ENCODE assay signal across 9 cellular contexts in the genomic region with DNA sequence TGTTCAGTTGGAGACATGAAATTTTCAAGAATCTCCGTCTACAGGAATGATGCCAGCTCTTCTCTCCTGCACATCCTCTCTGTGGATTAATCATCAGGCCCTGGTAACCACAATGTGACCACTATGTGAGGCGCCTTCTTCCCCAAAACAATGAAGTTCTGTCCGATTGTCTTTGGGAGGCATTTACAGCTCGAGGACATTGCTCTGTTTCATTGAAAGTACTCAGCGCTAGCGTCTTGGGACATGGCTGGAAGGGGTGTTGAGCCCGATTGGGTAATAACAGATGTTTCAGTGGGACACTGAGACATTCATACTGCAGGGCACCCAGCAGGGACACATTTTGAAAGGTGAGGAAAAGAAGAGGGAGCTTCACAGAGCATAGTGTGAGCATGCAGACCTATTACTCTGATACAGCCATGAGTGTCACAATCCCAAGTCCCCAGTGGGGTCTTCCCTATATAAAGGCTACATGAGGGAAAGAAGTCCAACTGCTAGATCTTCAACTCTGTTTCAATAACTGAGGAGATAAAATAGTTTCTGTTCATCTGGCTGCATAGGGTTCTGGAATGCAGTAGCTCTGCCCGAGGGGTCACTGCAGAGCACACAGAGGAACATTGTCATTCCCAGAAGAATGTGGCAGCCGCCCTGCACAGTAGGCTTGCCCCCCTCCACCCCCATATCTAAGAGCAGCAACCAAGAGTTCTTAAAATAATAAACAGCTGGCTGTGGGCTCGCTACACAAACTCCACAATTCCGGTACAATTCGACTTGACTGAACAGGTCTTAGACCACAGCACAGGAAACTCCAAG.
A peak's percentile ranks its signal among the peaks of the same experiment; 100 is the strongest.
DNase-seq lines count a peak whose midpoint lies in the region; TF ChIP-seq lines count a peak whose summit lies in the region.
"Had no signal": no experiment of that assay in that cellular context is flagged by ENCODE, and none has a peak within 500 bp of the region (broad histone marks: within the 10 kb centered on the region; RNA-seq: fewer than 3 reads in every experiment).

No MANE protein-coding gene starts in this region.

- no CpG with 5 or more reads among the region's 12 CpGs for WGBS in neuronal stem cell (ENCODE audit: extremely low coverage in 2 of 2, insufficient read length in 2 of 2, insufficient replicate concordance in 1 of 2), 2 donors

- H2BK12ac ChIP-seq in neuronal stem cell (ENCODE audit: low read length): no peak overlapping the region

- no peaks in the 10 kb centered on the region for H3K9me3 ChIP-seq in SJCRH30 (replicated peaks)
- H3K9me3 ChIP-seq in fibroblast of lung (ENCODE audit: control insufficient read depth, insufficient read depth, low read depth, low read length): no peaks in the 10 kb centered on the region
- H3K9me3 ChIP-seq in vagina: no peaks in the 10 kb centered on the region
- H3K9me3 ChIP-seq in neuronal stem cell (replicated peaks in 1 of 2; ENCODE audit: control insufficient read depth in 2 of 2, insufficient read depth in 1 of 2, low read depth in 1 of 2, low read length in 2 of 2): no peaks in the 10 kb centered on the region

- peak overlapping the region in 2 of 3 experiments; percentile 6 to 45 for H3K27ac Mint-ChIP-seq in nephron

- H3K4me3 Mint-ChIP-seq in nephron: no peak overlapping the region

- H3K4me1 Mint-ChIP-seq in nephron: peaks cover 7% of the 10 kb centered on the region

- no peak for TF ChIP-seq POLR2A in vagina (IDR thresholded peaks at IDR 0.05)

- peaks cover 8% of the 10 kb centered on the region for H3K27me3 Mint-ChIP-seq in nephron (ENCODE audit: low read depth)

- no peak overlapping the region for H2BK120ac ChIP-seq in neuronal stem cell (ENCODE audit: low read depth, low read length)

- no peak overlapping the region for H3K14ac ChIP-seq in neuronal stem cell (ENCODE audit: low read length)

- H2BK15ac ChIP-seq in neuronal stem cell (ENCODE audit: low read length): no peak overlapping the region

- no peaks in the 10 kb centered on the region for H3K79me2 ChIP-seq in fibroblast of lung (ENCODE audit: control insufficient read depth, insufficient read depth, low read length)

- peak; percentile 81 for DNase-seq in Daoy (ENCODE audit: low read depth)
- peak; percentile 48 to 74 for DNase-seq in SJCRH30
- DNase-seq in fibroblast of lung (ENCODE audit: low read depth in 2 of 2): peak; percentile 79 to 92
- DNase-seq in activated CD8-positive, alpha-beta memory T cell treated with anti-CD3 and anti-CD28 coated beads for 24 hours: no peak
- no peak for DNase-seq in vagina (ENCODE audit: extremely low spot score in 2 of 2)
- DNase-seq in activated gamma-delta T cell (lab: John Stamatoyannopoulos, UW): no peak
- no peak for DNase-seq in neuronal stem cell (ENCODE audit: low spot score)

- intact Hi-C loops in vagina (cut with DNase I): no loop called here

- peaks cover 7% of the 10 kb centered on the region for H3K9me3 Mint-ChIP-seq in nephron

- H3K4me3 ChIP-seq in SJCRH30 (no peak overlapping the region), fibroblast of lung (replicated peaks in 1 of 4; ENCODE audit: control extremely low read depth in 1 of 4, insufficient read depth in 1 of 4, low read depth in 3 of 4, low read length in 4 of 4) (peak overlapping the region in 1 of 4 experiments; percentile 11), vagina (no peak overlapping the region), neuronal stem cell (ENCODE audit: low read length in 2 of 2) (no peak overlapping the region)
- H3K4me3 ChIP-seq: coronary artery had no signal

- no peak overlapping the region for H4K91ac ChIP-seq in neuronal stem cell (ENCODE audit: low read depth, low read length, poor library complexity)

- H3K4ac ChIP-seq in neuronal stem cell (ENCODE audit: low read length): no peak overlapping the region

- no peaks in the 10 kb centered on the region for H4K20me1 ChIP-seq in fibroblast of lung (ENCODE audit: control insufficient read depth, extremely low read depth, insufficient read depth, low read length)

- no peak overlapping the region for H2BK5ac ChIP-seq in neuronal stem cell (ENCODE audit: low read length)

- no peaks in the 10 kb centered on the region for H3K36me3 Mint-ChIP-seq in nephron (ENCODE audit: low read depth)

- H3K27me3 ChIP-seq in SJCRH30: peaks cover 11% of the 10 kb centered on the region
- H3K27me3 ChIP-seq in fibroblast of lung (ENCODE audit: control insufficient read depth, insufficient read depth, low read length): no peaks in the 10 kb centered on the region
- no peaks in the 10 kb centered on the region for H3K27me3 ChIP-seq in vagina
- H3K27me3 ChIP-seq in neuronal stem cell (ENCODE audit: control insufficient read depth in 3 of 3, insufficient read depth in 3 of 3, low read depth in 1 of 3, low read length in 3 of 3): no peaks in the 10 kb centered on the region

- H3K4me1 ChIP-seq in SJCRH30 (peaks cover 22% of the 10 kb centered on the region), fibroblast of lung (ENCODE audit: control insufficient read depth, extremely low read depth, insufficient read depth, low read length) (peaks cover 10% of the 10 kb centered on the region), vagina (peaks cover 7% of the 10 kb centered on the region), neuronal stem cell (ENCODE audit: control insufficient read depth in 2 of 2, insufficient read depth in 1 of 2, low read depth in 1 of 2, low read length in 2 of 2) (peaks cover 2 to 8% of the 10 kb centered on the region in 2 donors)

- H2AFZ ChIP-seq in fibroblast of lung (ENCODE audit: low read length) (no peak overlapping the region), neuronal stem cell (ENCODE audit: low read length) (no peak overlapping the region)

- no peak overlapping the region for H3K9ac ChIP-seq in fibroblast of lung (ENCODE audit: insufficient read depth, low read length)
- H3K9ac ChIP-seq in neuronal stem cell (ENCODE audit: low read depth, low read length, poor library complexity): no peak overlapping the region

- H3K18ac ChIP-seq in neuronal stem cell (ENCODE audit: low read length): no peak overlapping the region

- no peak overlapping the region for H4K8ac ChIP-seq in neuronal stem cell (ENCODE audit: low read depth, low read length)

- H3K4me2 ChIP-seq in fibroblast of lung (ENCODE audit: extremely low read depth, insufficient read depth, low read length): peak overlapping the region; percentile 65
- H3K4me2 ChIP-seq in neuronal stem cell (ENCODE audit: insufficient read depth, low read length, poor library complexity, severe bottlenecking): no peak overlapping the region

- no peaks in the 10 kb centered on the region for H3K79me1 ChIP-seq in neuronal stem cell (ENCODE audit: low read depth, low read length)

- TF ChIP-seq CTCF in fibroblast of lung (conservative IDR thresholded peaks at IDR 0.05 in 1 of 2, IDR thresholded peaks at IDR 0.05 in 1 of 2; ENCODE audit: low read depth in 1 of 2, low read length in 2 of 2) (peak in 1 of 2 donors; percentile 9), nephron (IDR thresholded peaks at IDR 0.05; ENCODE audit: unreplicated experiment in 3 of 3) (no peak), vagina (IDR thresholded peaks at IDR 0.05) (no peak)

- H3K36me3 ChIP-seq in SJCRH30: no peaks in the 10 kb centered on the region
- H3K36me3 ChIP-seq in fibroblast of lung (ENCODE audit: control insufficient read depth, insufficient read depth, low read length): no peaks in the 10 kb centered on the region
- H3K36me3 ChIP-seq in vagina: no peaks in the 10 kb centered on the region
- H3K36me3 ChIP-seq in neuronal stem cell (replicated peaks in 1 of 2; ENCODE audit: control insufficient read depth in 2 of 2, insufficient read depth in 2 of 2, low read length in 2 of 2): no peaks in the 10 kb centered on the region

- H2AK5ac ChIP-seq in neuronal stem cell (ENCODE audit: low read depth, low read length): no peak overlapping the region

- no peak overlapping the region for H3K23ac ChIP-seq in neuronal stem cell (ENCODE audit: low read depth, low read length, poor library complexity)

- no peak overlapping the region for H3K27ac ChIP-seq in SJCRH30
- peak overlapping the region; percentile 15 for H3K27ac ChIP-seq in fibroblast of lung (ENCODE audit: insufficient read depth, low read length)
- no peak overlapping the region for H3K27ac ChIP-seq in vagina
- H3K27ac ChIP-seq in neuronal stem cell (replicated peaks; ENCODE audit: low read length): no peak overlapping the region
- H3K27ac ChIP-seq: coronary artery had no signal

Comparison
In these comparisons a context has a peak if more than half of its experiments do, and no peak if none do; other contexts are left out.
1. DNase-seq: peak in Daoy (single experiment), SJCRH30 (2 of 2) and fibroblast of lung (2 of 2); none in activated CD8-positive, alpha-beta memory T cell treated with anti-CD3 and anti-CD28 coated beads for 24 hours (single experiment), vagina (0 of 2), activated gamma-delta T cell (single experiment) and neuronal stem cell (single experiment).